In genomic region chr17:6421700-6422604, GRCh38 we compare ENCODE assay signal across 1 cellular context.
TF ChIP-seq lines count a peak whose summit lies in the region.

No MANE protein-coding gene starts in this region.

TF ChIP-seq in H1, 55 proteins besides CTCF, POLR2A, EP300 and RAD21:
- TF ChIP-seq SP1 (IDR thresholded peaks at IDR 0.05; ENCODE audit: low read depth, low read length) (no peak), KDM5A (IDR thresholded peaks at IDR 0.05; ENCODE audit: low read length) (no peak), BRCA1 (IDR thresholded peaks at IDR 0.05; ENCODE audit: low read depth, low read length) (no peak), NRF1 (IDR thresholded peaks at IDR 0.05; ENCODE audit: low read depth, low read length) (no peak), CHD7 (IDR thresholded peaks at IDR 0.05; ENCODE audit: insufficient replicate concordance, low read length) (no peak), CBX8 (IDR thresholded peaks at IDR 0.05; ENCODE audit: borderline replicate concordance, low read depth, low read length) (no peak), POU5F1 (IDR thresholded peaks at IDR 0.05; ENCODE audit: low read depth, low read length) (no peak), CREB1 (IDR thresholded peaks at IDR 0.05) (peak; percentile 44), YY1 (IDR thresholded peaks at IDR 0.05; ENCODE audit: low read depth, low read length) (peak; percentile 87), EZH2 (IDR thresholded peaks at IDR 0.05; ENCODE audit: low read depth, low read length, severe bottlenecking) (no peak), TEAD4 (IDR thresholded peaks at IDR 0.05; ENCODE audit: low read depth, low read length) (no peak), FOSL1 (IDR thresholded peaks at IDR 0.05; ENCODE audit: insufficient read depth, low read depth, low read length) (no peak), BCL11A (IDR thresholded peaks at IDR 0.05; ENCODE audit: low read depth in 2 of 2, low read length in 2 of 2) (no peak), RXRA (IDR thresholded peaks at IDR 0.05; ENCODE audit: insufficient read depth, low read depth, low read length) (no peak), MAX (IDR thresholded peaks at IDR 0.05) (no peak), RNF2 (IDR thresholded peaks at IDR 0.05; ENCODE audit: borderline replicate concordance, low read depth, low read length, missing control alignments, poor library complexity, severe bottlenecking) (no peak), RBBP5 (IDR thresholded peaks at IDR 0.05; ENCODE audit: borderline replicate concordance, low read depth, low read length) (no peak), MAFK (IDR thresholded peaks at IDR 0.05; ENCODE audit: low read depth, low read length) (no peak), BACH1 (IDR thresholded peaks at IDR 0.05; ENCODE audit: low read length) (no peak), GABPA (IDR thresholded peaks at IDR 0.05; ENCODE audit: borderline replicate concordance, insufficient read depth, low read length) (no peak), JUND (IDR thresholded peaks at IDR 0.05; ENCODE audit: low read length) (no peak), SIRT6 (IDR thresholded peaks at IDR 0.05; ENCODE audit: low read length) (no peak), CEBPB (IDR thresholded peaks at IDR 0.05; ENCODE audit: low read depth, low read length) (0 out of 2 replicates have a peak, but pooled peaks have one; percentile 33), KDM1A (IDR thresholded peaks at IDR 0.05; ENCODE audit: borderline replicate concordance, low read length) (no peak)
